28 cellular contexts compared by ENCODE assay signal in genomic region chr18:9259148-9259547, GRCh38.
"Had no signal": no experiment of that assay in that cellular context is flagged by ENCODE, and none has a peak within 500 bp of the region (broad histone marks: within the 10 kb centered on the region; RNA-seq: fewer than 3 reads in every experiment).

No MANE protein-coding gene starts in this region.

- ATAC-seq: activated CD4-positive, CD25-positive, alpha-beta regulatory T cell treated with anti-CD3 and anti-CD28 coated beads, Interleukin-2, amount 50 U/mL, for 24 hours; activated CD8-positive, alpha-beta T cell treated with anti-CD3 and anti-CD28 coated beads for 36 hours; activated T-cell treated with anti-CD3 and anti-CD28 coated beads, Interleukin-2, amount 50 U/mL, for 72 hours; Panc1 had no signal

- H3K4me1 ChIP-seq: SJCRH30 had no signal

- H3K36me3 ChIP-seq: brain microvascular endothelial cell, SJCRH30 had no signal

- H3K4me3 Mint-ChIP-seq: activated CD8-positive, alpha-beta T cell treated with anti-CD3 and anti-CD28 coated beads for 36 hours; activated naive CD4-positive, alpha-beta T cell treated with anti-CD3 and anti-CD28 coated beads, Interleukin-2, amount 10 ng/mL, durations not matched to agents 7 days and 5 days; activated naive CD8-positive, alpha-beta T cell treated with anti-CD3 and anti-CD28 coated beads for 36 hours; activated T-cell treated with anti-CD3 and anti-CD28 coated beads, Interleukin-2, amount 50 U/mL, for 72 hours had no signal

- H3K27ac ChIP-seq: brain microvascular endothelial cell, cardiac muscle cell, RWPE1, SJCRH30 had no signal

- H3K27me3 Mint-ChIP-seq: activated CD8-positive, alpha-beta T cell treated with anti-CD3 and anti-CD28 coated beads for 36 hours; activated naive CD4-positive, alpha-beta T cell treated with anti-CD3 and anti-CD28 coated beads, Interleukin-2, amount 10 ng/mL, durations not matched to agents 7 days and 5 days; activated naive CD8-positive, alpha-beta T cell treated with anti-CD3 and anti-CD28 coated beads for 36 hours had no signal

- H3K4me3 ChIP-seq: cardiac muscle cell, SJCRH30 had no signal

- H3K9me3 ChIP-seq: SJCRH30, SK-N-SH had no signal

- H3K27ac Mint-ChIP-seq: activated CD8-positive, alpha-beta T cell treated with anti-CD3 and anti-CD28 coated beads for 36 hours; activated naive CD4-positive, alpha-beta T cell treated with anti-CD3 and anti-CD28 coated beads, Interleukin-2, amount 10 ng/mL, durations not matched to agents 7 days and 5 days; activated naive CD8-positive, alpha-beta T cell treated with anti-CD3 and anti-CD28 coated beads for 36 hours; activated T-helper 2 cell treated with anti-CD3 and anti-CD28 coated beads, Interferon-gamma antibody, Interleukin-2, Interleukin-4, amounts not matched to agents 10 μg/mL and 5 μg/mL and 100 μg/mL, durations not matched to agents 14 hours and 24 hours and 36 hours had no signal

- H3K9me3 Mint-ChIP-seq: activated naive CD4-positive, alpha-beta T cell treated with anti-CD3 and anti-CD28 coated beads, Interleukin-2, amount 10 ng/mL, durations not matched to agents 7 days and 5 days had no signal

- DNase-seq: activated CD4-positive, alpha-beta T cell treated with anti-CD3 and anti-CD28 coated beads for 4 hours; activated CD8-positive, alpha-beta memory T cell treated with anti-CD3 and anti-CD28 coated beads, Interleukin-2, amount 50 U/mL, for 4 hours; activated CD8-positive, alpha-beta T cell treated with anti-CD3 and anti-CD28 coated beads for 36 hours; activated gamma-delta T cell treated with Interleukin-2 at 50 U/mL for 16 hours; activated naive CD4-positive, alpha-beta T cell treated with anti-CD3 and anti-CD28 coated beads, Interleukin-2, amount 10 ng/mL, durations not matched to agents 7 days and 5 days; activated naive CD8-positive, alpha-beta T cell treated with anti-CD3 and anti-CD28 coated beads for 36 hours; activated T-cell treated with anti-CD3 and anti-CD28 coated beads, Interleukin-2, amount 50 U/mL, for 72 hours; brain microvascular endothelial cell; KBM-7; NCI-H1048; NCI-H1694; NCI-H2029; NCI-H2107; NCI-H2171 treated with DMSO at 0.1 percent for 48 hours; NCI-H226; NCI-H510A; NCI-H69; NK-92 treated with Interleukin-12 subunit alpha and Interleukin-12 subunit beta, amount 100 ng/mL, for 24 hours; OCI-M1; Right ventricle myocardium superior; SJCRH30; SK-N-SH; T-helper 1 cell had no signal

- H3K4me1 Mint-ChIP-seq: activated naive CD4-positive, alpha-beta T cell treated with anti-CD3 and anti-CD28 coated beads, Interleukin-2, amount 10 ng/mL, durations not matched to agents 7 days and 5 days had no signal

- H3K27me3 ChIP-seq: brain microvascular endothelial cell, cardiac muscle cell, SJCRH30 had no signal
